8 cellular contexts compared by ENCODE assay signal in the genomic region with DNA sequence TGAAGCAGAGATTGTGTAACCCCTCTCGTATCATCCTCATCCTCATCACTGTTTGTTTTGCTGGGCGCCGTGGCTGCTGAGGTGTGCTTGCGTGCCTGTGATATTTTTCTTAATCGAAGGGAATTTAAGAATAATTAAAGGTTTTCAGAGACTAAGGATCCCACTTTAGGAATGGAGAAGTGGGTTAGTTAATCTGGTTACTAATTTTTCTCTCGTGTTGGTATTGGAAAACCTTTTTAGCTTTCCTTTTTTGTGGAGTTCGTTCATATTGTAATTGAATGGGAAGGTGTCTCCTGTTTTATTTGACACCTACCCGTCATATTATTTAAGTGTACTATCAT. TPM values are rescaled to one million over a fixed set of nuclear protein-coding genes. Genes with fewer than 3 reads are reported as not detected.
DNase-seq lines count a peak whose midpoint lies in the region; ATAC-seq and TF ChIP-seq lines count a peak whose summit lies in the region.

No MANE protein-coding gene starts in this region.

- intact Hi-C loops in tibial artery (cut with DNase I; ENCODE audit: low total_unique reads) = loop anchor here (5.0 kb wide), 1 partner anchor 105 kb away; no protein-coding TSS in a partner anchor

- H3K36me3 ChIP-seq in kidney epithelial cell (ENCODE audit: control insufficient read depth, insufficient read depth, low read length) = no peaks in the 10 kb centered on the region
- peaks cover 2 to 5% (median 4%) of the 10 kb centered on the region in 3 donors for H3K36me3 ChIP-seq in tibial artery

- peak; percentile 7 for DNase-seq in stimulated activated CD4-positive, alpha-beta T cell treated with anti-CD3 and anti-CD28 coated beads, Interleukin-4, amount 100 ng/mL, for 1 hour
- no peak for DNase-seq in stimulated activated CD4-positive, alpha-beta T cell treated with anti-CD3 and anti-CD28 coated beads, Interleukin-2, amount 100 ng/mL, for 24 hours
- DNase-seq in kidney epithelial cell (ENCODE audit: low read depth) (no peak), tibial artery (no peak), NCI-H524 (lab: John Stamatoyannopoulos, UW) (no peak), DMS79 (lab: John Stamatoyannopoulos, UW) (no peak)

- no peak for ATAC-seq in HG02678 (IDR thresholded peaks at IDR 0.05; ENCODE audit: unreplicated experiment)

- no peak for TF ChIP-seq CTCF in kidney epithelial cell (IDR thresholded peaks at IDR 0.05; ENCODE audit: insufficient read depth, low read length, poor library complexity, severe bottlenecking)
- no peak for TF ChIP-seq CTCF in tibial artery (IDR thresholded peaks at IDR 0.05)

- H3K36me3 Mint-ChIP-seq in activated naive CD8-positive, alpha-beta T cell = no peaks in the 10 kb centered on the region

- H3K27ac Mint-ChIP-seq in activated naive CD8-positive, alpha-beta T cell = peak overlapping the region; percentile 80

- H3K9me3 ChIP-seq in tibial artery = no peaks in the 10 kb centered on the region

- H3K27me3 Mint-ChIP-seq in activated naive CD8-positive, alpha-beta T cell = no peaks in the 10 kb centered on the region

- H3K4me1 Mint-ChIP-seq in activated naive CD8-positive, alpha-beta T cell (ENCODE audit: low read depth) = peaks cover 37% of the 10 kb centered on the region

- H3K4me3 Mint-ChIP-seq in activated naive CD8-positive, alpha-beta T cell = peak overlapping the region; percentile 94

- H3K9me3 Mint-ChIP-seq in activated naive CD8-positive, alpha-beta T cell (ENCODE audit: low read depth) = no peaks in the 10 kb centered on the region

- peak overlapping the region; percentile 88 for H3K4me3 ChIP-seq in kidney epithelial cell (ENCODE audit: low read depth, low read length)
- H3K4me3 ChIP-seq in tibial artery = peak overlapping the region; percentile 70 to 91

- peaks cover 0 to 36% (median 12%) of the 10 kb centered on the region in 4 donors for H3K4me1 ChIP-seq in tibial artery

- H3K27ac ChIP-seq in tibial artery = peak overlapping the region; percentile 90 to 93

- H3K27me3 ChIP-seq in kidney epithelial cell (ENCODE audit: control insufficient read depth, insufficient read depth, low read length) (no peaks in the 10 kb centered on the region), tibial artery (no peaks in the 10 kb centered on the region)

RNA-seq across cellular contexts. Expression of a gene that starts 1.3 kb away (rescaled TPM):
- 6.0 and 7.4 TPM in 2 replicates for total RNA-seq in kidney epithelial cell
